12 cellular contexts compared by ENCODE assay signal in genomic region chr5:133321833-133322420, GRCh38.
A peak's percentile ranks its signal among the peaks of the same experiment; 100 is the strongest.
DNase-seq lines count a peak whose midpoint lies in the region; ATAC-seq, FAIRE-seq and TF ChIP-seq lines count a peak whose summit lies in the region.
"Had no signal": no experiment of that assay in that cellular context is flagged by ENCODE, and none has a peak within 500 bp of the region (broad histone marks: within the 10 kb centered on the region; RNA-seq: fewer than 3 reads in every experiment).

No MANE protein-coding gene starts in this region.

- H3K27me3 Mint-ChIP-seq in chondrocyte (ENCODE audit: low read depth), result peaks cover 13% of the 10 kb centered on the region

- H3K4me3 Mint-ChIP-seq in chondrocyte (ENCODE audit: unreplicated experiment), result no peak overlapping the region

- ATAC-seq in HG03095 (IDR thresholded peaks at IDR 0.05; ENCODE audit: unreplicated experiment) (peak; percentile 47), HG02970 (IDR thresholded peaks at IDR 0.05; ENCODE audit: low FRiP score, unreplicated experiment) (no peak)
- ATAC-seq: gastroesophageal sphincter had no signal

- FAIRE-seq in urothelium cell line (lab: Jason Lieb, UNC), result no peak

- DNase-seq in stimulated activated naive CD4-positive, alpha-beta T cell treated with Interleukin-2 at 50 U/mL for 16 hours (lab: John Stamatoyannopoulos, UW), result peak; percentile 26
- no peak for DNase-seq in stimulated activated naive CD4-positive, alpha-beta T cell (lab: John Stamatoyannopoulos, UW)
- DNase-seq in chondrocyte (ENCODE audit: low spot score) (peak; percentile 38), SKM-1 treated with dmso at 0.1 percent for 144 hours (lab: John Stamatoyannopoulos, UW; ENCODE audit: unreplicated experiment) (no peak), putamen (ENCODE audit: low spot score) (no peak), urothelium cell line (ENCODE audit: low spot score) (no peak)
- DNase-seq: dorsolateral prefrontal cortex, NCI-H1417, T1000 had no signal

- no peaks in the 10 kb centered on the region for H3K4me1 Mint-ChIP-seq in chondrocyte (ENCODE audit: low read depth)

- no peaks in the 10 kb centered on the region for H3K9me3 Mint-ChIP-seq in chondrocyte (ENCODE audit: low read depth)

- no peak overlapping the region for H3K27ac Mint-ChIP-seq in chondrocyte (ENCODE audit: unreplicated experiment)

- no peaks in the 10 kb centered on the region for H3K36me3 Mint-ChIP-seq in chondrocyte (ENCODE audit: low read depth)

- TF ChIP-seq CTCF in chondrocyte (IDR thresholded peaks at IDR 0.05), result no peak

Comparison
In these comparisons a context has a peak if more than half of its experiments do, and no peak if none do; other contexts are left out.
1. DNase-seq: peak in stimulated activated naive CD4-positive, alpha-beta T cell treated with Interleukin-2 at 50 U/mL for 16 hours (single experiment) and chondrocyte (single experiment); none in stimulated activated naive CD4-positive, alpha-beta T cell (0 of 6), SKM-1 treated with dmso at 0.1 percent for 144 hours (single experiment), putamen (single experiment) and urothelium cell line (single experiment).